ENCODE assay signal across 15 cellular contexts in the genomic region with DNA sequence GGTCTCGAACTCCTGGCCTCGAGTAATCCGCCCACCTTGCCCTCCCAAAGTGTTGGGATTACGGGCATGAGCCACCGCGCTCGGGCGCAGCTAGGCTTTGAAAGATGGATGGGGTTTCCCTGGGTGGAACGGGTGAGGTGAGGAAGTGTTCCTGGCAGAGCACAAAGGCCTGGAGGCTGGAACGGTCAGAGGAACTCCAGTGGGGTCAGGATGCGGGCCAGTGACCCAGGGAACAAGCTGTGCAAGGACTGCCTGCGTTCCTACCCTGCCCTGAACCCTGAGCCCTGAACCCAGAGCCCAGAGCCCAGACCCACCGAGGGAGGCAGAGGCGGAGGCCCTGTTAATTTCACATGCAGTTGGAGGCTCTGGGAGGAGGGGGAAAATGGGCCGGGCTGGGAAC.
"Had no signal": no experiment of that assay in that cellular context is flagged by ENCODE, and none has a peak within 500 bp of the region (broad histone marks: within the 10 kb centered on the region; RNA-seq: fewer than 3 reads in every experiment).

No MANE protein-coding gene starts in this region.

- H3K36me3 Mint-ChIP-seq: activated CD4-positive, alpha-beta memory T cell treated with anti-CD3 and anti-CD28 coated beads for 36 hours; natural killer cell; T-cell had no signal

- H3K4me3 ChIP-seq: colonic mucosa, mucosa of descending colon, SK-N-MC had no signal

- H3K4me3 Mint-ChIP-seq: activated CD4-positive, alpha-beta memory T cell treated with anti-CD3 and anti-CD28 coated beads for 36 hours; natural killer cell; T-cell had no signal

- DNase-seq: activated CD4-positive, alpha-beta memory T cell treated with anti-CD3 and anti-CD28 coated beads for 36 hours; activated gamma-delta T cell; activated T-cell treated with anti-CD3 and anti-CD28 coated beads, Interleukin-2, amount 50 U/mL, for 48 hours; colonic mucosa; effector CD8-positive, alpha-beta T cell; left cardiac atrium; mucosa of descending colon; natural killer cell; occipital lobe; stimulated activated CD4-positive, alpha-beta T cell treated with anti-CD3 and anti-CD28 coated beads, Interleukin-4, amount 100 ng/mL, for 24 hours; T-cell; T1000 had no signal

- H3K27me3 ChIP-seq: colonic mucosa had no signal

- H3K27me3 Mint-ChIP-seq: activated CD4-positive, alpha-beta memory T cell treated with anti-CD3 and anti-CD28 coated beads for 36 hours; progenitor cell of endocrine pancreas; T-cell had no signal

- H3K27ac Mint-ChIP-seq: activated CD4-positive, alpha-beta memory T cell treated with anti-CD3 and anti-CD28 coated beads for 36 hours; natural killer cell; progenitor cell of endocrine pancreas; T-cell had no signal

- ATAC-seq: left cardiac atrium, mucosa of descending colon, natural killer cell, T-cell had no signal

- H3K27ac ChIP-seq: colonic mucosa, SK-N-MC, VCaP had no signal

- H3K4me1 ChIP-seq: colonic mucosa had no signal

- H3K9me3 Mint-ChIP-seq: activated CD4-positive, alpha-beta memory T cell treated with anti-CD3 and anti-CD28 coated beads for 36 hours; natural killer cell; T-cell had no signal

- H3K36me3 ChIP-seq: colonic mucosa had no signal
